9 cellular contexts compared by ENCODE assay signal in the genomic region with DNA sequence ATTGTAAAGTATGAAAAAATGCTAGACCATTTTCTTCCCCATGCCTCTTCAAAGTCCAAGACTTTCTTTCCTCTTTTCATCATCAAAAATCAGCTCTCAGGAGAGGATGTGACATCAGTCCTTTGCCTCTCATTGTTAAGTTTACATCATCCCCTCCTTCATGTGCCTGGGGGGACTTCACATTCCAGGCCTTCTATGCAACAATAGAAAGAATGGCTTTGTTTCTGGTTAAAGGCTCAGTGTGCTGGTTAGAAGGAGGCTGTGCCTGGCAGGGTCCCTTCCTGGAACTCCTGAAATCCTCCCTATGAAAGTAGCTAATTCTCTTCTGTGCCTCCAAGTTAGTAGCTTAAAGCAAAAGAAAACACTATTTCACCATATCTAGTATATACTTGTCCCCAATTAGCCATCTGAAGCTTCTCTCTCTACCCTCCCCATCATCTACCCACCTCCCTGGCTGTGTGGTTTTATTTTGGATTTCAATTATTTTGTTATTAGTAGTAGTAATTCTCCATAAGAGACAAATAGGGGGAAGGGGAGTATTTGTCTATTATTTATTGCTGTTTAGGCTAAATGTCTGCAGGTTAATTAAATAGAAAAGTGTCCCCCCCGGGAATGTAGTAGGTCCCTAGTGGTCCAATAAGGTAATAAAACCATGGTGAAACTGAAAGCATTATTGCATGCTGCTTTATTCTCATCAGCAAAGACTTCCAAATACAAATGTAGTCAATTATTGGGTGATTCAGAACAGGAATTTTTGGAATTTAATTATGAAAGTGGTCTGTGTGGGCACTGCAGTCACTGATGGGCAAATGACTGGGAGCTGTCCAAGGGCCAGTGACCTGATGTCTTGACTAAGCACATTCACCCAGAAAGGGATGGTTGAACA.
DNase-seq lines count a peak whose midpoint lies in the region; ATAC-seq and TF ChIP-seq lines count a peak whose summit lies in the region.
"Had no signal": no experiment of that assay in that cellular context is flagged by ENCODE, and none has a peak within 500 bp of the region (broad histone marks: within the 10 kb centered on the region; RNA-seq: fewer than 3 reads in every experiment).

No MANE protein-coding gene starts in this region.

- no peak overlapping the region for H3K9ac ChIP-seq in mammary epithelial cell (ENCODE audit: insufficient read depth, low read length)

- 0% methylated on average over 1 of the region's 1 CpG for WGBS in mammary epithelial cell (ENCODE audit: low coverage, missing lambda C conversion rate)
- 56 to 58% methylated on average over 1 of the region's 1 CpG for WGBS in thyroid gland, 2 donors

- no TSS peak for BruUV-seq in mammary epithelial cell (replicated peaks; lab: Mats Ljungman, UMichigan)

- H3K4me2 ChIP-seq in mammary epithelial cell (ENCODE audit: insufficient read depth, low read depth, low read length): peak overlapping the region; percentile 25

- H3K36me3 ChIP-seq in mammary epithelial cell (ENCODE audit: insufficient read depth, low read length) (no peaks in the 10 kb centered on the region), thyroid gland (no peaks in the 10 kb centered on the region)

- H3K4me1 ChIP-seq in mammary epithelial cell (ENCODE audit: insufficient read depth, low read length): peaks cover 31% of the 10 kb centered on the region
- no peaks in the 10 kb centered on the region for H3K4me1 ChIP-seq in thyroid gland

- no peaks in the 10 kb centered on the region for H3K79me2 ChIP-seq in mammary epithelial cell (ENCODE audit: insufficient read depth, low read length)

- no peak overlapping the region for H3K4me3 ChIP-seq in mammary epithelial cell (replicated peaks in 1 of 3; ENCODE audit: insufficient read depth in 1 of 3, low read depth in 2 of 3, low read length in 3 of 3)
- H3K4me3 ChIP-seq in thyroid gland (replicated peaks in 1 of 3): no peak overlapping the region

- H3K9me3 ChIP-seq in mammary epithelial cell (replicated peaks; ENCODE audit: insufficient read depth, low read length): no peaks in the 10 kb centered on the region
- no peaks in the 10 kb centered on the region for H3K9me3 ChIP-seq in thyroid gland

- CTCF ChIA-PET in mammary epithelial cell (lab: Charles Lee; ENCODE audit: low non-redundant PET): interaction anchor here (0.6 kb wide), 1 partner anchor 521 kb away, joined by 22 read pairs; the partner anchor contains the start of gene CREB1

- H4K20me1 ChIP-seq in mammary epithelial cell (ENCODE audit: insufficient read depth, low read length): no peaks in the 10 kb centered on the region

- H3K27me3 ChIP-seq in mammary epithelial cell (ENCODE audit: insufficient read depth, low read length) (no peaks in the 10 kb centered on the region), thyroid gland (no peaks in the 10 kb centered on the region)

- H3K27ac ChIP-seq in 22Rv1 (no peak overlapping the region), mammary epithelial cell (ENCODE audit: insufficient read depth, low read depth, low read length) (peak overlapping the region; percentile 13), thyroid gland (no peak overlapping the region)

- intact Hi-C loops in mammary epithelial cell (cut with micrococcal nuclease): no loop called here
- intact Hi-C loops in thyroid gland (cut with DNase I): no loop called here

- no peak for ATAC-seq in GM18517 (IDR thresholded peaks at IDR 0.05; ENCODE audit: unreplicated experiment)

- TF ChIP-seq CTCF in 22Rv1 (IDR thresholded peaks at IDR 0.05) (peak; percentile 29; the same call in 1 of the 2 replicates), mammary epithelial cell (conservative IDR thresholded peaks at IDR 0.05 in 1 of 2, IDR thresholded peaks at IDR 0.05 in 1 of 2; ENCODE audit: extremely low read depth in 1 of 2, insufficient read depth in 1 of 2, low read depth in 1 of 2, low read length in 2 of 2) (peak; percentile 21 to 42), thyroid gland (IDR thresholded peaks at IDR 0.05) (no peak)

- dilution Hi-C loops in mammary epithelial cell (cut with HindIII; ENCODE audit: low sequenced_read_pairs): no loop called here

- H2AFZ ChIP-seq in mammary epithelial cell (ENCODE audit: low read depth, low read length): peak overlapping the region; percentile 45

- DNase-seq in HS-5 (ENCODE audit: low read depth) (peak; percentile 72), mammary epithelial cell (no peak), iris pigment epithelial cell (ENCODE audit: low read depth) (peak; percentile 27), thyroid gland (no peak), DMS79 (lab: John Stamatoyannopoulos, UW) (no peak)
- no peak for DNase-seq in central memory CD4-positive, alpha-beta T cell
- DNase-seq: activated CD4-positive, alpha-beta memory T cell treated with anti-CD3 and anti-CD28 coated beads, Interleukin-2, amount 10 ng/mL, durations not matched to agents 7 days and 5 days had no signal

- TF ChIP-seq POLR2A in thyroid gland (IDR thresholded peaks at IDR 0.05): no peak

- in situ Hi-C loops in mammary epithelial cell (cut with MboI; ENCODE audit: low sequenced_read_pairs in 2 of 2): no loop called here

Comparison
In these comparisons a context has a peak if more than half of its experiments do, and no peak if none do; other contexts are left out.
1. CTCF ChIP-seq: peak in 22Rv1 (single experiment) and mammary epithelial cell (2 of 2); none in thyroid gland (0 of 6).
2. DNase-seq: peak in HS-5 (single experiment) and iris pigment epithelial cell (single experiment); none in mammary epithelial cell (single experiment), central memory CD4-positive, alpha-beta T cell (single experiment), thyroid gland (0 of 2) and DMS79 (single experiment).